Comparison of ENCODE assay signal across 8 cellular contexts in the genomic region with DNA sequence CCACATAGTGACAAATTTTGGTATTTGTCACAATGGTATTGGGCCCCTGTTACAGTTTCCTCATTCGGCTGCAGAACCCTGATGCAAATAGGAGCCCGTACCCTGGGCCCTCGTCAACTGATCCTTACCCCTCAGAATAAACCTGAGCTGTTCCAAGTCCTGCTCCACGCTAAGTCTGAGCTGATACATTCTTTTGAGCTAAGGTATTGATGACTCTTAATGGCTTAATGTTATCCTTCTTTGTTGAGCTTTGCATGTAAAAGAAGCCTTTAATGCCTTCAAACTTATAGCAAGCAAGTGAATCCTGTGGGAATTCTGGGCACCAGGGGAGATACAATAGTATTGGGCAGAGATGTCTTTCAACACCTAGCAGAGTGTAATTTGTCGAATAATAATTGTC. TPM values are rescaled to one million over a fixed set of nuclear protein-coding genes. Genes with fewer than 3 reads are reported as not detected.
"Had no signal": no experiment of that assay in that cellular context is flagged by ENCODE, and none has a peak within 500 bp of the region (broad histone marks: within the 10 kb centered on the region; RNA-seq: fewer than 3 reads in every experiment).

No MANE protein-coding gene starts in this region.

- H3K27ac ChIP-seq: GM23248, HL-60 had no signal

- DNase-seq: GM23248, H9, HFFc6, IMR-90, KG1 had no signal

- H3K9ac ChIP-seq: GM23248 had no signal

- H3K4me3 Mint-ChIP-seq: H9, HFFc6 had no signal

- H2AFZ ChIP-seq: GM23248 had no signal

- H3K27ac Mint-ChIP-seq: H9, HFFc6 had no signal

- ATAC-seq: HCT116, K562 had no signal

- H3K4me3 ChIP-seq: GM23248, K562 had no signal

- H3K9me3 Mint-ChIP-seq: H9, HFFc6 had no signal

RNA-seq across cellular contexts. Expression of gene GATA3, which starts 31.8 kb away (rescaled TPM):
- total RNA-seq: GM23248, IMR-90 had no signal
- polyA plus RNA-seq: GM23248 had no signal
